ENCODE assay signal across 25 cellular contexts in the genomic region with DNA sequence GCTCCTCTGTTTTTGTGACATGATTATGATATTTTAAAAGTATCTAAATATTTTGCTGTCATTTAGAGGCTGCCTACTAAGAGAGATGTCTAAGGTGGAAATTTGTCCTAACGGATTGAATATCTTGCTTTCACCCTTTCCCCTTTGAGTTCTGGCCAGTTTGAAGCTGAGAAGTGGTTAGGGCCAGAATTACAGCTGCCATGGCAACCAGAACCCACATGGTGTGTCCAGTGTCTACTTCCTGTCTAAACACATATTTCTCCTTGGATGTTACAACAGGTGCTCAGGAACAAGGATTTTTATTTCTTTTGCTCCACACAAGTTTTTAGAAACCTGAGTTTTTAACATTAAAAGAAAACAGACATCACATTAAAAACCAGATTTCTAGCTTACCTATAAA.
"Had no signal": no experiment of that assay in that cellular context is flagged by ENCODE, and none has a peak within 500 bp of the region (broad histone marks: within the 10 kb centered on the region; RNA-seq: fewer than 3 reads in every experiment).

No MANE protein-coding gene starts in this region.

- H3K36me3 ChIP-seq: adrenal gland, Peyer's patch, SJCRH30 had no signal

- H3K9me3 Mint-ChIP-seq: activated T-helper 1 cell treated with anti-CD3 and anti-CD28 coated beads, Interleukin-12 subunit alpha, Interleukin-12 subunit beta, Interleukin-2, Interleukin-4 antibody, amounts not matched to agents 30 ng/mL and 10 ng/mL and 1 ng/mL, durations not matched to agents 14 hours and 24 hours and 36 hours had no signal

- H3K9me3 ChIP-seq: adrenal gland, Peyer's patch, SJCRH30, SK-N-SH had no signal

- H3K27me3 Mint-ChIP-seq: activated CD4-positive, alpha-beta T cell treated with anti-CD3 and anti-CD28 coated beads for 36 hours had no signal

- DNase-seq: activated CD4-positive, CD25-positive, alpha-beta regulatory T cell; activated CD8-positive, alpha-beta memory T cell treated with anti-CD3 and anti-CD28 coated beads for 24 hours; activated gamma-delta T cell; activated naive CD4-positive, alpha-beta T cell treated with anti-CD3 and anti-CD28 coated beads, Interleukin-2, amount 50 U/mL, for 16 hours; adrenal gland; anterior cingulate cortex; cerebellar nuclear complex; NCI-H1092; NCI-H1417; NCI-H1930; NCI-H2171; NCI-H2227 treated with DMSO at 0.1 percent for 48 hours; NCI-H446 treated with DMSO at 0.1 percent for 48 hours; NCI-H524 treated with DMSO at 0.1 percent for 48 hours; NCI-H82; Peyer's patch; Right ventricle myocardium superior; SJCRH30; SK-N-SH; T-helper 1 cell had no signal

- H3K27me3 ChIP-seq: adrenal gland, Peyer's patch, SJCRH30 had no signal

- H3K4me3 Mint-ChIP-seq: activated T-helper 1 cell treated with anti-CD3 and anti-CD28 coated beads, Interleukin-12 subunit alpha, Interleukin-12 subunit beta, Interleukin-2, Interleukin-4 antibody, amounts not matched to agents 30 ng/mL and 10 ng/mL and 1 ng/mL, durations not matched to agents 14 hours and 24 hours and 36 hours had no signal

- H3K4me1 ChIP-seq: adrenal gland, Peyer's patch, SJCRH30 had no signal

- H3K27ac ChIP-seq: adrenal gland, KMS-11, Peyer's patch, RWPE1, SJCRH30, VCaP had no signal

- H3K4me3 ChIP-seq: adrenal gland, Peyer's patch, SJCRH30 had no signal
